Comparison of ENCODE assay signal across 33 cellular contexts in genomic region chr15:97009036-97009555, GRCh38.
DNase-seq lines count a peak whose midpoint lies in the region; TF ChIP-seq lines count a peak whose summit lies in the region.
"Had no signal": no experiment of that assay in that cellular context is flagged by ENCODE, and none has a peak within 500 bp of the region (broad histone marks: within the 10 kb centered on the region; RNA-seq: fewer than 3 reads in every experiment).

No MANE protein-coding gene starts in this region.

- in situ Hi-C loops in astrocyte of the spinal cord (cut with HindIII; ENCODE audit: low sequenced_read_pairs), result no loop called here

- peak; percentile 31 for DNase-seq in DMS53 (lab: John Stamatoyannopoulos, UW)
- no peak for DNase-seq in DMS53 treated with DMSO at 0.1 percent for 48 hours (lab: John Stamatoyannopoulos, UW; ENCODE audit: unreplicated experiment)
- DNase-seq in M059J (ENCODE audit: low read depth), result peak; percentile 16
- DNase-seq in astrocyte of the spinal cord (ENCODE audit: low read depth, low spot score), result peak; percentile 1
- no peak for DNase-seq in neuronal stem cell (ENCODE audit: low spot score)
- no peak for DNase-seq in NCI-H2196 (lab: John Stamatoyannopoulos, UW; ENCODE audit: unreplicated experiment)
- DNase-seq in NCI-H2171 treated with DMSO at 0.1 percent for 48 hours (lab: John Stamatoyannopoulos, UW), result no peak
- DNase-seq in tibial artery, result no peak
- DNase-seq: 8988T; activated CD4-positive, alpha-beta T cell treated with anti-CD3 and anti-CD28 coated beads for 1 hour; activated T-cell treated with anti-CD3 and anti-CD28 coated beads for 4 hours; AML-193; anterior cingulate cortex; caudate nucleus; CD4-positive, alpha-beta memory T cell; DMS79; endodermal cell; H9; left lung; mesendoderm; NCI-H1105; NCI-H2081 treated with DMSO at 0.1 percent for 48 hours; NCI-H526 treated with DMSO at 0.1 percent for 48 hours; nucleus accumbens; RPMI8226; stimulated activated naive CD8-positive, alpha-beta T cell treated with anti-CD3 and anti-CD28 coated beads, Interleukin-15, Interleukin-2, amounts not matched to agents 100 U/mL and 50 U/mL, for 24 hours; T-helper 17 cell; testis; uterus had no signal

- no peak overlapping the region for H2BK5ac ChIP-seq in neuronal stem cell (ENCODE audit: low read length)

- H2BK12ac ChIP-seq in neuronal stem cell (ENCODE audit: low read length), result no peak overlapping the region

- no peak overlapping the region for H3K4ac ChIP-seq in neuronal stem cell (ENCODE audit: low read length)

- no CpG with 5 or more reads among the region's 8 CpGs for WGBS in neuronal stem cell (ENCODE audit: extremely low coverage in 2 of 2, insufficient read length in 2 of 2, insufficient replicate concordance in 1 of 2), 2 donors

- TF ChIP-seq CTCF in astrocyte of the spinal cord (IDR thresholded peaks at IDR 0.05; ENCODE audit: low read depth, low read length) (no peak), tibial artery (IDR thresholded peaks at IDR 0.05) (no peak)

- H3K27ac ChIP-seq in neuronal stem cell (replicated peaks; ENCODE audit: low read length) (no peak overlapping the region), tibial artery (no peak overlapping the region)
- H3K27ac ChIP-seq: esophagus muscularis mucosa, hepatocyte, left lung, prostate gland, SK-N-MC, testis, uterus had no signal

- no peaks in the 10 kb centered on the region for H3K79me1 ChIP-seq in neuronal stem cell (ENCODE audit: low read depth, low read length)

- H3K27me3 ChIP-seq in neuronal stem cell (ENCODE audit: control insufficient read depth in 3 of 3, insufficient read depth in 3 of 3, low read depth in 1 of 3, low read length in 3 of 3), result no peaks in the 10 kb centered on the region
- H3K27me3 ChIP-seq in tibial artery, result no peaks in the 10 kb centered on the region
- H3K27me3 ChIP-seq: esophagus muscularis mucosa, hepatocyte, left lung, testis, uterus had no signal

- intact Hi-C loops in tibial artery (cut with DNase I; ENCODE audit: low total_unique reads), result no loop called here

- no peak overlapping the region for H2AK5ac ChIP-seq in neuronal stem cell (ENCODE audit: low read depth, low read length)

- H3K23ac ChIP-seq in neuronal stem cell (ENCODE audit: low read depth, low read length, poor library complexity), result no peak overlapping the region

- no peaks in the 10 kb centered on the region for H3K36me3 ChIP-seq in neuronal stem cell (replicated peaks in 1 of 2; ENCODE audit: control insufficient read depth in 2 of 2, insufficient read depth in 2 of 2, low read length in 2 of 2)
- H3K36me3 ChIP-seq in tibial artery, result no peaks in the 10 kb centered on the region
- H3K36me3 ChIP-seq: esophagus muscularis mucosa, left lung, prostate gland, uterus had no signal

- H3K18ac ChIP-seq in neuronal stem cell (ENCODE audit: low read length), result no peak overlapping the region

- H4K8ac ChIP-seq in neuronal stem cell (ENCODE audit: low read depth, low read length), result no peak overlapping the region

- no peak overlapping the region for H3K4me3 ChIP-seq in astrocyte of the spinal cord (ENCODE audit: low read depth, low read length)
- H3K4me3 ChIP-seq in neuronal stem cell (ENCODE audit: low read length in 2 of 2), result no peak overlapping the region
- H3K4me3 ChIP-seq in tibial artery, result no peak overlapping the region
- H3K4me3 ChIP-seq: esophagus muscularis mucosa, hepatocyte, left lung, prostate gland, SK-N-MC, testis, uterus had no signal

- H2BK15ac ChIP-seq in neuronal stem cell (ENCODE audit: low read length), result no peak overlapping the region

- H3K9me3 ChIP-seq in neuronal stem cell (replicated peaks in 1 of 2; ENCODE audit: control insufficient read depth in 2 of 2, insufficient read depth in 1 of 2, low read depth in 1 of 2, low read length in 2 of 2) (peaks cover 0 to 12% of the 10 kb centered on the region in 2 donors), tibial artery (no peaks in the 10 kb centered on the region)
- H3K9me3 ChIP-seq: esophagus muscularis mucosa, left lung, prostate gland, testis, uterus had no signal

- H2AFZ ChIP-seq in neuronal stem cell (ENCODE audit: low read length), result peak overlapping the region; percentile 64
- H2AFZ ChIP-seq: hepatocyte had no signal

- H2BK120ac ChIP-seq in neuronal stem cell (ENCODE audit: low read depth, low read length), result no peak overlapping the region

- H3K4me1 ChIP-seq in neuronal stem cell (ENCODE audit: control insufficient read depth in 2 of 2, insufficient read depth in 1 of 2, low read depth in 1 of 2, low read length in 2 of 2), result peaks cover 0 to 7% of the 10 kb centered on the region in 2 donors
- no peaks in the 10 kb centered on the region for H3K4me1 ChIP-seq in tibial artery
- H3K4me1 ChIP-seq: esophagus muscularis mucosa, left lung, prostate gland, testis, uterus had no signal

- no peak overlapping the region for H4K91ac ChIP-seq in neuronal stem cell (ENCODE audit: low read depth, low read length, poor library complexity)

- no peak overlapping the region for H3K9ac ChIP-seq in neuronal stem cell (ENCODE audit: low read depth, low read length, poor library complexity)

- no peak overlapping the region for H3K4me2 ChIP-seq in neuronal stem cell (ENCODE audit: insufficient read depth, low read length, poor library complexity, severe bottlenecking)
- H3K4me2 ChIP-seq: hepatocyte had no signal

- H3K14ac ChIP-seq in neuronal stem cell (ENCODE audit: low read length), result no peak overlapping the region

Comparison
In these comparisons a context has a peak if more than half of its experiments do, and no peak if none do; other contexts are left out.
1. DNase-seq: peak in DMS53 (single experiment), M059J (single experiment) and astrocyte of the spinal cord (single experiment); none in DMS53 treated with DMSO at 0.1 percent for 48 hours (single experiment), neuronal stem cell (single experiment), NCI-H2196 (single experiment), NCI-H2171 treated with DMSO at 0.1 percent for 48 hours (single experiment) and tibial artery (0 of 2).